In genomic region chr12:103965255-103965589, GRCh38 we compare ENCODE assay signal across 1 cellular context.
TF ChIP-seq lines count a peak whose summit lies in the region.

No MANE protein-coding gene starts in this region.

TF ChIP-seq in SK-N-SH, 30 proteins besides CTCF, POLR2A, EP300 and RAD21 (continued from another document):
- TF ChIP-seq PBX3 (IDR thresholded peaks at IDR 0.05) (no peak), CHD2 (IDR thresholded peaks at IDR 0.05; ENCODE audit: low read length, partially characterized antibody) (no peak), FOXJ3 (CRISPR knock-in tag; IDR thresholded peaks at IDR 0.05) (no peak), ELF1 (IDR thresholded peaks at IDR 0.05) (no peak), GABPA (IDR thresholded peaks at IDR 0.05; ENCODE audit: low read depth) (no peak), USF1 (IDR thresholded peaks at IDR 0.05; ENCODE audit: borderline replicate concordance, low read depth) (no peak), USF2 (IDR thresholded peaks at IDR 0.05; ENCODE audit: borderline replicate concordance, low read depth, low read length) (no peak)
